Comparison of ENCODE assay signal across 8 cellular contexts in the genomic region with DNA sequence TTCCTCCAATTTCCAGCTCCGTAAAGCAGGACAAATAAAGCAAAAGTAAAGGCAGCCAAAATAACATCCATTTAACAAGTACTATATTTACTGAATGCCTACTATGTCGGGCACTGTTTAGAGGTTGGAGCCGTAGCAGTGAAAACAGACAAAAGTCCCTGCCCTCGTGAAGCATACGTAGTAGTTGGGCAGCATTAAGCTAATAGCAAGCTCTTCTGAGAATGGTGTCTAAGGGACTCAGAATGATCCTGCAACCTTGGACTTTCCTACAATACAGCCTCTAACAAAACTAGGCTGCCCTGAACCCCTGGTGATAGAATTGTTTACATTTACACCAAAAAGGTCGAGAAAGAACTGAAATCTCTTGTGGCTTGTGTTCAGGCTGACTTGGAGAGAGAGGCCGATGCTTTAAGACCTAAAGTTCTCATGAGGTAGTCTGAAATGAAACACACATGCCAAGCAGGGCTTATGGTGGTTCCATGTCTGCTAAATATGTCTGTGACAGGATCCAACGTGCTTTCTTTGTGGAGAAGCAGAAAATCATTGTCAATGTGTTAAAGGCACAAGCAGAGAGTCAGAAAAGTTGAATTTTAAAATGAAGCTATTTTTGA. TPM values are rescaled to one million over a fixed set of nuclear protein-coding genes. Genes with fewer than 3 reads are reported as not detected.
A peak's percentile ranks its signal among the peaks of the same experiment; 100 is the strongest.
DNase-seq lines count a peak whose midpoint lies in the region; ATAC-seq and TF ChIP-seq lines count a peak whose summit lies in the region.

No MANE protein-coding gene starts in this region.

- TF ChIP-seq CTCF in coronary artery (IDR thresholded peaks at IDR 0.05) (no peak), tibial artery (IDR thresholded peaks at IDR 0.05) (no peak)

- H3K4ac ChIP-seq in mesendoderm (ENCODE audit: low read depth, low read length), result no peak overlapping the region

- H4K8ac ChIP-seq in mesendoderm (ENCODE audit: low read depth, low read length), result no peak overlapping the region

- intact Hi-C loops in tibial artery (cut with DNase I; ENCODE audit: low total_unique reads), result loop anchor here (10.0 kb wide), 1 partner anchor 72 kb away; no protein-coding TSS in a partner anchor

- H3K27me3 ChIP-seq in mesendoderm (ENCODE audit: insufficient read depth, low read length, poor library complexity), result no peaks in the 10 kb centered on the region
- H3K27me3 ChIP-seq in tibial artery, result no peaks in the 10 kb centered on the region

- H3K79me1 ChIP-seq in mesendoderm (ENCODE audit: low read length), result no peaks in the 10 kb centered on the region

- H3K36me3 ChIP-seq in mesendoderm (ENCODE audit: control insufficient read depth, insufficient read depth, low read length) (no peaks in the 10 kb centered on the region), tibial artery (no peaks in the 10 kb centered on the region)

- no peak overlapping the region for H3K18ac ChIP-seq in mesendoderm (ENCODE audit: low read length)

- no peak overlapping the region for H2BK120ac ChIP-seq in mesendoderm (ENCODE audit: low read depth, low read length)

- no peaks in the 10 kb centered on the region for H3K4me1 ChIP-seq in mesendoderm (ENCODE audit: control insufficient read depth, low read depth, low read length)
- H3K4me1 ChIP-seq in tibial artery, result peaks cover 0 to 37% (median 10%) of the 10 kb centered on the region in 4 donors

- no peak overlapping the region for H2BK15ac ChIP-seq in mesendoderm (replicated peaks; ENCODE audit: low read depth)

- H3K27ac ChIP-seq in coronary artery, result peak overlapping the region; percentile 93 to 97
- no peak overlapping the region for H3K27ac ChIP-seq in mesendoderm (ENCODE audit: low read depth, low read length)
- H3K27ac ChIP-seq in tibial artery, result peak overlapping the region; percentile 98 to 99

- no peak overlapping the region for H4K5ac ChIP-seq in mesendoderm (ENCODE audit: low read length)

- H2BK5ac ChIP-seq in mesendoderm (ENCODE audit: low read length), result no peak overlapping the region

- no peak overlapping the region for H2AK5ac ChIP-seq in mesendoderm (ENCODE audit: low read length)

- H3K79me2 ChIP-seq in mesendoderm (ENCODE audit: control insufficient read depth, insufficient read depth, low read length), result no peaks in the 10 kb centered on the region

- H3K9ac ChIP-seq in mesendoderm (ENCODE audit: low read length), result peak overlapping the region; percentile 29

- H3K23ac ChIP-seq in mesendoderm (ENCODE audit: low read length), result no peak overlapping the region

- no CpG with 5 or more reads among the region's 8 CpGs for WGBS in mesendoderm (ENCODE audit: extremely low coverage, insufficient coverage, low lambda C conversion rate)

- DNase-seq in NCI-H446 (lab: John Stamatoyannopoulos, UW), result peak; percentile 38 to 73
- DNase-seq in NCI-H446 treated with DMSO at 0.1 percent for 48 hours (lab: John Stamatoyannopoulos, UW), result no peak
- DNase-seq in coronary artery (ENCODE audit: low spot score), result no peak
- DNase-seq in mesendoderm, result no peak
- DNase-seq in tibial artery, result no peak
- DNase-seq in SIG-M5 treated with dmso at 0.1 percent for 504 hours (lab: John Stamatoyannopoulos, UW; ENCODE audit: unreplicated experiment), result no peak

- H3K9me3 ChIP-seq in tibial artery, result no peaks in the 10 kb centered on the region

- peak overlapping the region; percentile 62 for H3K56ac ChIP-seq in mesendoderm (ENCODE audit: low read length)

- H3K4me3 ChIP-seq in coronary artery (peak overlapping the region; percentile 88), mesendoderm (ENCODE audit: low read length) (no peak overlapping the region), tibial artery (peak overlapping the region; percentile 74 to 89)

- no peak for ATAC-seq in GM18907 (IDR thresholded peaks at IDR 0.05; ENCODE audit: unreplicated experiment)
- ATAC-seq in esophagus mucosa, result no peak

- peak overlapping the region; percentile 65 for H3K4me2 ChIP-seq in mesendoderm (ENCODE audit: low read length)

RNA-seq across cellular contexts. Expression of gene PDGFC, which starts 0.9 kb away (rescaled TPM):
- 2.2 TPM for polyA plus RNA-seq in mesendoderm (2013, experiment 1 of 2)
- 2.1 TPM for polyA plus RNA-seq in mesendoderm (2013, experiment 2 of 2)
- 4.4 TPM for total RNA-seq in esophagus mucosa

Comparison
In these comparisons a context has a peak if more than half of its experiments do, and no peak if none do; other contexts are left out.
1. DNase-seq: peak in NCI-H446 (2 of 2); none in NCI-H446 treated with DMSO at 0.1 percent for 48 hours (single experiment), coronary artery (single experiment), mesendoderm (single experiment), tibial artery (0 of 2) and SIG-M5 treated with dmso at 0.1 percent for 504 hours (single experiment).